30 cellular contexts compared by ENCODE assay signal in genomic region chr16:730666-731509, GRCh38. TPM values are rescaled to one million over a fixed set of nuclear protein-coding genes. Genes with fewer than 3 reads are reported as not detected.
DNase-seq lines count a peak whose midpoint lies in the region; ATAC-seq, FAIRE-seq and TF ChIP-seq lines count a peak whose summit lies in the region.
"Had no signal": no experiment of that assay in that cellular context is flagged by ENCODE, and none has a peak within 500 bp of the region (broad histone marks: within the 10 kb centered on the region; RNA-seq: fewer than 3 reads in every experiment).

No MANE protein-coding gene starts in this region.

- H2AFZ ChIP-seq in K562 (ENCODE audit: low read depth, low read length): no peak overlapping the region

- no peaks in the 10 kb centered on the region; the same call in none of the 2 replicates for H4K20me1 ChIP-seq in K562 (replicated peaks; ENCODE audit: control insufficient read depth, insufficient read depth, low read length)

- intact Hi-C loops in heart left ventricle (cut with DNase I): no loop called here
- intact Hi-C loops in left cardiac atrium (cut with DNase I): no loop called here
- intact Hi-C loops in K562 (cut with micrococcal nuclease): no loop called here

- H3K9me3 ChIP-seq in heart left ventricle (no peaks in the 10 kb centered on the region), K562 (replicated peaks; ENCODE audit: control insufficient read depth, insufficient read depth, low read depth, low read length) (no peaks in the 10 kb centered on the region)
- H3K9me3 ChIP-seq: lower lobe of right lung, MG63, ovary, tibial artery had no signal

- ATAC-seq in heart left ventricle (no peak), left cardiac atrium (no peak), K562 (no peak)
- ATAC-seq: lower lobe of right lung, natural killer cell had no signal

- peak in 3 of 5 donors; percentile 5 to 25 (median 18) for DNase-seq in heart left ventricle
- DNase-seq in left cardiac atrium: no peak
- no peak for DNase-seq in K562 (ENCODE audit: extremely low read depth in 1 of 4, low spot score in 3 of 4)
- DNase-seq in LoVo (ENCODE audit: low spot score): no peak
- no peak for DNase-seq in DMS153 (lab: John Stamatoyannopoulos, UW)
- DNase-seq in NCI-H82 (lab: John Stamatoyannopoulos, UW): no peak
- DNase-seq: ACHN; activated CD4-positive, alpha-beta T cell treated with anti-CD3 and anti-CD28 coated beads, Interleukin-2, amount 50 U/mL, for 4 hours; activated effector memory CD4-positive, alpha-beta T cell treated with anti-CD3 and anti-CD28 coated beads, Interleukin-2, amount 50 U/mL, for 16 hours; activated naive CD8-positive, alpha-beta T cell treated with anti-CD3 and anti-CD28 coated beads for 36 hours; aorta; COR-L47; effector memory CD4-positive, alpha-beta T cell; erythroblast; foreskin fibroblast; GF-D8; H7; lower lobe of right lung; MG63; natural killer cell; NCI-H2081; NCI-H748 treated with DMSO at 0.1 percent for 48 hours; retina; RPMI8226; small intestine; stimulated activated CD4-positive, alpha-beta T cell treated with anti-CD3 and anti-CD28 coated beads, Interleukin-2, amount 100 ng/mL, for 24 hours; tibial artery had no signal

- no peaks in the 10 kb centered on the region for H3K9me1 ChIP-seq in K562 (ENCODE audit: control insufficient read depth, insufficient read depth, low read length)

- no peak for TF ChIP-seq RAD21 in K562 (CRISPR knock-in tag; conservative IDR thresholded peaks at IDR 0.05 in 1 of 2, IDR thresholded peaks at IDR 0.05 in 1 of 2)

- in situ Hi-C loops in K562 (cut with MboI): no loop called here

- H3K27ac ChIP-seq in heart left ventricle: no peak overlapping the region
- H3K27ac ChIP-seq in K562 (ENCODE audit: extremely low read depth, low read depth, low read length): no peak overlapping the region
- H3K27ac ChIP-seq: cardiac muscle cell, coronary artery, lower lobe of right lung, ovary, tibial artery had no signal

- H3K4me1 ChIP-seq in heart left ventricle (peaks cover 8 to 33% (median 22%) of the 10 kb centered on the region in 12 donors), K562 (replicated peaks in 1 of 2; ENCODE audit: control insufficient read depth in 2 of 2, insufficient read depth in 2 of 2, low read length in 2 of 2) (peaks cover 10 to 93% of the 10 kb centered on the region in 2 experiments; a peak in 4 of 5 replicates)

- H3K4me2 ChIP-seq in K562 (ENCODE audit: insufficient read depth, low read length): no peak overlapping the region

- 86 to 90% (median 89%) methylated on average over 8 to 22 of the region's 22 CpGs for WGBS in heart left ventricle, 4 donors
- WGBS in K562 (ENCODE audit: insufficient coverage, low coverage, missing lambda C conversion rate): 88% methylated on average over 19 of the region's 22 CpGs

- CTCF ChIA-PET in K562 (lab: Yijun Ruan, JAX; ENCODE audit: low intra/inter-chr PET ratio): no interaction called here

- peaks cover 0 to 54% (median 43%) of the 10 kb centered on the region in 9 donors for H3K36me3 ChIP-seq in heart left ventricle
- peaks cover 64% of the 10 kb centered on the region; the same call in 2 of the 3 replicates for H3K36me3 ChIP-seq in K562 (ENCODE audit: control insufficient read depth, insufficient read depth, low read length)
- H3K36me3 ChIP-seq: ovary had no signal

- FAIRE-seq in K562 (lab: Jason Lieb, UNC): no peak
- FAIRE-seq: small intestine had no signal

- no peak for TF ChIP-seq POLR2A in heart left ventricle (IDR thresholded peaks at IDR 0.05)
- TF ChIP-seq POLR2A in K562 (conservative IDR thresholded peaks at IDR 0.05): peak; percentile 3; the same call in 1 of the 2 replicates

- BruUV-seq in K562 (replicated peaks; lab: Mats Ljungman, UMichigan): no TSS peak

- peak overlapping the region in 1 of 2 experiments; percentile 86; a peak in 2 of 4 replicates for H3K9ac ChIP-seq in K562 (ENCODE audit: insufficient read depth in 1 of 2, low read depth in 2 of 2, low read length in 2 of 2)

- H3K27me3 ChIP-seq in heart left ventricle (peaks cover 0 to 24% (median 0%) of the 10 kb centered on the region in 9 donors), K562 (ENCODE audit: control insufficient read depth in 2 of 2, insufficient read depth in 2 of 2, low read length in 2 of 2) (no peaks in the 10 kb centered on the region)
- H3K27me3 ChIP-seq: cardiac muscle cell had no signal

- H3K4me3 ChIP-seq in heart left ventricle (no peak overlapping the region), K562 (no peak overlapping the region)
- H3K4me3 ChIP-seq: cardiac muscle cell, coronary artery, lower lobe of right lung, MG63, ovary, tibial artery had no signal

- POLR2A ChIA-PET in K562 (lab: Yijun Ruan, JAX): interaction anchor here (0.7 to 2.0 kb wide), 9 partner anchors 9 to 82 kb away, joined by 3 to 16 read pairs (median 5); partner anchors contain the start of genes ANTKMT, CIAO3 and GNG13

- H3K79me2 ChIP-seq in K562 (ENCODE audit: control insufficient read depth, insufficient read depth, low read length): peaks cover 25% of the 10 kb centered on the region

- TF ChIP-seq CTCF in heart left ventricle (IDR thresholded peaks at IDR 0.05) (no peak), K562 (IDR thresholded peaks at IDR 0.05 in 2 of 3, conservative IDR thresholded peaks at IDR 0.05 in 1 of 3; ENCODE audit: insufficient read depth in 2 of 3, low read depth in 1 of 3, low read length in 3 of 3) (no peak)

- TF ChIP-seq EP300 in K562 (IDR thresholded peaks at IDR 0.05; ENCODE audit: low read length): no peak

RNA-seq across cellular contexts. Expression of gene HAGHL, which starts 4.0 kb away (rescaled TPM):
- total RNA-seq in heart left ventricle (10 to 100 TPM in 7 of 9 donors, 1 to 10 TPM in 2; 5.0 to 16.4 (median 11.9) TPM), left cardiac atrium (10 to 100 TPM; 12.0 to 15.8 TPM), K562 (2014; rRNA removed) (58.2 and 59.0 TPM in 2 replicates), K562 (2014; rRNA removed; fragmentation: Illumina TruSeq; extraction: Trizol) (3.2 and 8.2 TPM in 2 replicates), K562 (2015; rRNA removed; fragmentation: Illumina TruSeq; extraction: Trizol) (20.7 and 22.1 TPM in 2 replicates), K562 (2021) (71.7 and 83.2 TPM in 2 replicates)
- polyA plus RNA-seq in heart left ventricle (10 to 100 TPM; 11.3 to 44.2 TPM), K562 (2011; rRNA removed) (27.0 and 41.6 TPM in 2 replicates), K562 (2014; fragmentation: Illumina TruSeq; extraction: Trizol) (7.2 and 13.6 TPM in 2 replicates), K562 (2014; fragmentation: Nextera tagmentation; extraction: Ambion mirVana) (under 1 TPM; 0.31 to 0.48 TPM), K562 (2014; rRNA removed) (69.8 and 83.4 TPM in 2 replicates)
- total RNA-seq in K562 (2011; cell fraction: chromatin; rRNA removed; ENCODE audit: low replicate concordance): 38.5 and 167 TPM in 2 replicates
- 219 TPM in 2 replicates for total RNA-seq in K562 (2011; cell fraction: nucleolus; rRNA removed)
- total RNA-seq in K562 (2011; cell fraction: nucleoplasm; rRNA removed): 62.9 and 89.5 TPM in 2 replicates
- polyA plus RNA-seq in K562 (2011; cell fraction: cytosol; rRNA removed): 47.2 and 104 TPM in 2 replicates
- 438 and 737 TPM in 2 replicates for polyA plus RNA-seq in K562 (2011; cell fraction: nucleus; rRNA removed)
- polyA plus RNA-seq in K562 (2012): 30.6 and 41.2 TPM in 2 replicates
- polyA minus RNA-seq in K562 (2011; rRNA and poly(A)+ RNA removed): 1.2 and 3.7 TPM in 2 replicates
- 12.6 and 13.3 TPM in 2 replicates for polyA minus RNA-seq in K562 (2011; cell fraction: cytosol; rRNA and poly(A)+ RNA removed)
- polyA minus RNA-seq in K562 (2011; cell fraction: nucleus; rRNA and poly(A)+ RNA removed): 37.4 and 41.3 TPM in 2 replicates

RNA-seq across cellular contexts. Expression of gene CCDC78, which starts 4.6 kb away (rescaled TPM):
- total RNA-seq in heart left ventricle: 1 to 10 TPM in 1 of 9 donors, under 1 TPM in 5, not detected in 3; 0.35 to 1.3 (median 0.54) TPM
- 1 to 10 TPM in 1 of 2 donors, under 1 TPM in 1; 0.60 to 1.3 TPM for polyA plus RNA-seq in heart left ventricle
- total RNA-seq in left cardiac atrium: under 1 TPM; 0.50 to 0.56 TPM
- 12.8 and 51.1 TPM in 2 replicates for total RNA-seq in K562 (2011; cell fraction: chromatin; rRNA removed; ENCODE audit: low replicate concordance)
- 36.0 and 37.1 TPM in 2 replicates for total RNA-seq in K562 (2011; cell fraction: nucleolus; rRNA removed)
- total RNA-seq in K562 (2011; cell fraction: nucleoplasm; rRNA removed): 14.0 and 15.0 TPM in 2 replicates
- 5.7 and 10.6 TPM in 2 replicates for total RNA-seq in K562 (2014; rRNA removed)
- total RNA-seq in K562 (2014; rRNA removed; fragmentation: Illumina TruSeq; extraction: Trizol): 0.57 and 0.76 TPM in 2 replicates
- 2.9 and 3.1 TPM in 2 replicates for total RNA-seq in K562 (2015; rRNA removed; fragmentation: Illumina TruSeq; extraction: Trizol)
- total RNA-seq in K562 (2021): 13.4 and 14.4 TPM in 2 replicates
- polyA plus RNA-seq in K562 (2011; rRNA removed): 3.0 and 5.9 TPM in 2 replicates
- 2.5 and 5.1 TPM in 2 replicates for polyA plus RNA-seq in K562 (2011; cell fraction: cytosol; rRNA removed)
- 66.9 and 107 TPM in 2 replicates for polyA plus RNA-seq in K562 (2011; cell fraction: nucleus; rRNA removed)
- 6.2 and 9.5 TPM in 2 replicates for polyA plus RNA-seq in K562 (2012)
- polyA plus RNA-seq in K562 (2014; fragmentation: Illumina TruSeq; extraction: Trizol): 2.6 and 2.8 TPM in 2 replicates
- under 1 TPM; 0.24 to 0.29 TPM for polyA plus RNA-seq in K562 (2014; fragmentation: Nextera tagmentation; extraction: Ambion mirVana)
- polyA plus RNA-seq in K562 (2014; rRNA removed): 17.7 and 20.6 TPM in 2 replicates
- polyA minus RNA-seq in K562 (2011; rRNA and poly(A)+ RNA removed): 0.39 TPM in 2 replicates
- not detected in 2 replicates for polyA minus RNA-seq in K562 (2011; cell fraction: cytosol; rRNA and poly(A)+ RNA removed)
- 8.8 and 8.9 TPM in 2 replicates for polyA minus RNA-seq in K562 (2011; cell fraction: nucleus; rRNA and poly(A)+ RNA removed)

RNA-seq across cellular contexts. Expression of gene CIAO3, which starts 9.9 kb away (rescaled TPM):
- total RNA-seq in heart left ventricle (10 to 100 TPM; 21.4 to 33.1 (median 26.8) TPM), left cardiac atrium (10 to 100 TPM; 22.6 to 23.3 TPM), K562 (2014; rRNA removed) (35.6 and 48.2 TPM in 2 replicates), K562 (2014; rRNA removed; fragmentation: Illumina TruSeq; extraction: Trizol) (7.3 and 7.9 TPM in 2 replicates), K562 (2015; rRNA removed; fragmentation: Illumina TruSeq; extraction: Trizol) (18.6 and 20.5 TPM in 2 replicates), K562 (2021) (30.7 and 30.9 TPM in 2 replicates)
- polyA plus RNA-seq in heart left ventricle (10 to 100 TPM; 36.0 to 41.5 TPM), K562 (2011; rRNA removed) (18.5 and 30.5 TPM in 2 replicates), K562 (2014; fragmentation: Illumina TruSeq; extraction: Trizol) (17.1 and 18.7 TPM in 2 replicates), K562 (2014; fragmentation: Nextera tagmentation; extraction: Ambion mirVana) (1 to 10 TPM; 2.2 to 2.4 TPM), K562 (2014; rRNA removed) (31.0 and 38.2 TPM in 2 replicates)
- 110 and 324 TPM in 2 replicates for total RNA-seq in K562 (2011; cell fraction: chromatin; rRNA removed; ENCODE audit: low replicate concordance)
- total RNA-seq in K562 (2011; cell fraction: nucleolus; rRNA removed): 238 and 279 TPM in 2 replicates
- 145 and 170 TPM in 2 replicates for total RNA-seq in K562 (2011; cell fraction: nucleoplasm; rRNA removed)
- 24.1 and 25.8 TPM in 2 replicates for polyA plus RNA-seq in K562 (2011; cell fraction: cytosol; rRNA removed)
- 101 and 104 TPM in 2 replicates for polyA plus RNA-seq in K562 (2011; cell fraction: nucleus; rRNA removed)
- 22.4 and 34.2 TPM in 2 replicates for polyA plus RNA-seq in K562 (2012)
- 13.5 and 15.4 TPM in 2 replicates for polyA minus RNA-seq in K562 (2011; rRNA and poly(A)+ RNA removed)
- 9.9 and 14.8 TPM in 2 replicates for polyA minus RNA-seq in K562 (2011; cell fraction: cytosol; rRNA and poly(A)+ RNA removed)
- polyA minus RNA-seq in K562 (2011; cell fraction: nucleus; rRNA and poly(A)+ RNA removed): 52.0 and 78.0 TPM in 2 replicates

RNA-seq across cellular contexts. Expression of gene ANTKMT, which starts 9.9 kb away (rescaled TPM):
- total RNA-seq in heart left ventricle (10 to 100 TPM; 30.2 to 48.6 (median 36.0) TPM), left cardiac atrium (10 to 100 TPM; 32.5 to 36.8 TPM), K562 (2014; rRNA removed) (170 and 221 TPM in 2 replicates), K562 (2014; rRNA removed; fragmentation: Illumina TruSeq; extraction: Trizol) (2.3 and 4.3 TPM in 2 replicates), K562 (2015; rRNA removed; fragmentation: Illumina TruSeq; extraction: Trizol) (39.9 and 47.1 TPM in 2 replicates), K562 (2021) (217 and 240 TPM in 2 replicates)
- polyA plus RNA-seq in heart left ventricle (10 to 100 TPM; 22.9 to 42.4 TPM), K562 (2011; rRNA removed) (19.1 and 26.3 TPM in 2 replicates), K562 (2014; fragmentation: Illumina TruSeq; extraction: Trizol) (2.8 and 9.0 TPM in 2 replicates), K562 (2014; fragmentation: Nextera tagmentation; extraction: Ambion mirVana) (1 to 10 TPM in 1 of 2 experiments, under 1 TPM in 1; 0.58 to 2.1 TPM), K562 (2014; rRNA removed) (158 and 161 TPM in 2 replicates)
- total RNA-seq in K562 (2011; cell fraction: chromatin; rRNA removed; ENCODE audit: low replicate concordance): 7.6 and 54.6 TPM in 2 replicates
- 105 and 120 TPM in 2 replicates for total RNA-seq in K562 (2011; cell fraction: nucleolus; rRNA removed)
- total RNA-seq in K562 (2011; cell fraction: nucleoplasm; rRNA removed): 30.9 and 33.4 TPM in 2 replicates
- polyA plus RNA-seq in K562 (2011; cell fraction: cytosol; rRNA removed): 53.5 and 239 TPM in 2 replicates
- 99.3 and 186 TPM in 2 replicates for polyA plus RNA-seq in K562 (2011; cell fraction: nucleus; rRNA removed)
- polyA plus RNA-seq in K562 (2012): 31.0 and 45.4 TPM in 2 replicates
- polyA minus RNA-seq in K562 (2011; rRNA and poly(A)+ RNA removed): 0.42 and 0.48 TPM in 2 replicates
- 17.5 and 22.8 TPM in 2 replicates for polyA minus RNA-seq in K562 (2011; cell fraction: cytosol; rRNA and poly(A)+ RNA removed)
- polyA minus RNA-seq in K562 (2011; cell fraction: nucleus; rRNA and poly(A)+ RNA removed): 37.1 and 45.1 TPM in 2 replicates

RNA-seq across cellular contexts. Expression of gene METRN, which starts 16.0 kb away (rescaled TPM):
- total RNA-seq in heart left ventricle (10 to 100 TPM; 50.5 to 79.4 (median 60.7) TPM), left cardiac atrium (10 to 100 TPM; 53.7 to 56.8 TPM), K562 (2014; rRNA removed) (89.8 and 111 TPM in 2 replicates), K562 (2014; rRNA removed; fragmentation: Illumina TruSeq; extraction: Trizol) (1.0 and 2.0 TPM in 2 replicates), K562 (2015; rRNA removed; fragmentation: Illumina TruSeq; extraction: Trizol) (17.7 and 23.9 TPM in 2 replicates), K562 (2021) (73.5 and 79.2 TPM in 2 replicates)
- polyA plus RNA-seq in heart left ventricle (10 to 100 TPM; 31.2 to 69.0 TPM), K562 (2011; rRNA removed) (15.4 and 33.4 TPM in 2 replicates), K562 (2014; fragmentation: Illumina TruSeq; extraction: Trizol) (3.0 and 8.7 TPM in 2 replicates), K562 (2014; fragmentation: Nextera tagmentation; extraction: Ambion mirVana) (1 to 10 TPM in 1 of 2 experiments, under 1 TPM in 1; 0.20 to 1.2 TPM), K562 (2014; rRNA removed) (73.3 and 90.1 TPM in 2 replicates)
- 7.3 and 31.7 TPM in 2 replicates for total RNA-seq in K562 (2011; cell fraction: chromatin; rRNA removed; ENCODE audit: low replicate concordance)
- total RNA-seq in K562 (2011; cell fraction: nucleolus; rRNA removed): 28.0 and 30.0 TPM in 2 replicates
- total RNA-seq in K562 (2011; cell fraction: nucleoplasm; rRNA removed): 19.2 and 20.2 TPM in 2 replicates
- polyA plus RNA-seq in K562 (2011; cell fraction: cytosol; rRNA removed): 34.9 and 189 TPM in 2 replicates
- polyA plus RNA-seq in K562 (2011; cell fraction: nucleus; rRNA removed): 44.8 and 72.6 TPM in 2 replicates
- 21.7 and 27.0 TPM in 2 replicates for polyA plus RNA-seq in K562 (2012)
- 1.9 and 2.5 TPM in 2 replicates for polyA minus RNA-seq in K562 (2011; rRNA and poly(A)+ RNA removed)
- 13.1 and 17.0 TPM in 2 replicates for polyA minus RNA-seq in K562 (2011; cell fraction: cytosol; rRNA and poly(A)+ RNA removed)
- polyA minus RNA-seq in K562 (2011; cell fraction: nucleus; rRNA and poly(A)+ RNA removed): 14.6 and 14.7 TPM in 2 replicates

Comparison
In these comparisons a context has a peak if more than half of its experiments do, and no peak if none do; other contexts are left out.
1. DNase-seq: peak in heart left ventricle (3 of 5); none in left cardiac atrium (single experiment), K562 (0 of 4), LoVo (single experiment), DMS153 (single experiment) and NCI-H82 (single experiment).